In genomic region chr11:86978756-86979608, GRCh38 we compare ENCODE assay signal across 8 cellular contexts. TPM values are rescaled to one million over a fixed set of nuclear protein-coding genes. Genes with fewer than 3 reads are reported as not detected.
A peak's percentile ranks its signal among the peaks of the same experiment; 100 is the strongest.
DNase-seq lines count a peak whose midpoint lies in the region; ATAC-seq, FAIRE-seq and TF ChIP-seq lines count a peak whose summit lies in the region.

No MANE protein-coding gene starts in this region.

- H3K4me3 Mint-ChIP-seq in CD4-positive, alpha-beta T cell: no peak overlapping the region

- H3K27me3 ChIP-seq in CD4-positive, alpha-beta T cell (ENCODE audit: control insufficient read depth, insufficient read depth, low read length): peaks cover 3% of the 10 kb centered on the region
- H3K27me3 ChIP-seq in KMS-11 (ENCODE audit: insufficient read depth, low read depth) (no peaks in the 10 kb centered on the region), adipocyte (replicated peaks; ENCODE audit: control insufficient read depth, insufficient read depth, low read length) (no peaks in the 10 kb centered on the region), keratinocyte (ENCODE audit: control insufficient read depth, extremely low read depth, insufficient read depth, low read length) (no peaks in the 10 kb centered on the region)

- H3K4me1 ChIP-seq in KMS-11 (ENCODE audit: low read depth, poor library complexity, severe bottlenecking) (no peaks in the 10 kb centered on the region), adipocyte (ENCODE audit: control insufficient read depth, insufficient read depth, low read length) (peaks cover 50% of the 10 kb centered on the region), keratinocyte (ENCODE audit: control insufficient read depth, extremely low read depth, insufficient read depth, low read length) (no peaks in the 10 kb centered on the region)

- peak; percentile 82 for TF ChIP-seq CTCF in CD4-positive, alpha-beta T cell (IDR thresholded peaks at IDR 0.05)
- TF ChIP-seq CTCF in KMS-11 (conservative IDR thresholded peaks at IDR 0.05; ENCODE audit: low read depth, low read length) (peak; percentile 95), keratinocyte (optimal IDR thresholded peaks at IDR 0.05 in 1 of 3, IDR thresholded peaks at IDR 0.05 in 1 of 3, conservative IDR thresholded peaks at IDR 0.05 in 1 of 3; ENCODE audit: extremely low read depth in 1 of 3, insufficient read depth in 2 of 3, low read length in 3 of 3) (peak in 2 of 3 experiments; percentile 49 to 61)

- POLR2A ChIA-PET in CD4-positive, alpha-beta T cell (lab: Charles Lee): no interaction called here

- dilution Hi-C loops in keratinocyte (cut with MboI; ENCODE audit: extremely low pct_ligation_motif_present, low sequenced_read_pairs): no loop called here

- H3K4me3 ChIP-seq in KMS-11 (IDR thresholded peaks at IDR 0.05; ENCODE audit: insufficient read depth, low read depth, low read length) (no peak overlapping the region), adipocyte (ENCODE audit: low read length) (peak overlapping the region; percentile 1), keratinocyte (ENCODE audit: control insufficient read depth in 2 of 3, extremely low read depth in 1 of 3, insufficient read depth in 2 of 3, low read depth in 1 of 3, low read length in 3 of 3) (no peak overlapping the region)

- H3K9ac ChIP-seq in KMS-11 (no peak overlapping the region), adipocyte (ENCODE audit: low read length) (peak overlapping the region; percentile 73), keratinocyte (ENCODE audit: control insufficient read depth, extremely low read depth, insufficient read depth, low read length) (no peak overlapping the region)

- H3K9me3 Mint-ChIP-seq in CD4-positive, alpha-beta T cell: no peaks in the 10 kb centered on the region

- FAIRE-seq in keratinocyte (lab: Jason Lieb, UNC): no peak

- H3K4me1 Mint-ChIP-seq in CD4-positive, alpha-beta T cell (ENCODE audit: low read depth): no peaks in the 10 kb centered on the region

- H3K9me1 ChIP-seq in keratinocyte (ENCODE audit: control insufficient read depth, extremely low read depth, insufficient read depth, low read length): no peaks in the 10 kb centered on the region

- H3K79me2 ChIP-seq in KMS-11 (ENCODE audit: insufficient read depth, low read depth) (no peaks in the 10 kb centered on the region), keratinocyte (ENCODE audit: control insufficient read depth, insufficient read depth, low read length) (no peaks in the 10 kb centered on the region)

- no peak for DNase-seq in CD4-positive, alpha-beta T cell
- peak; percentile 71 for DNase-seq in adipocyte (ENCODE audit: low read depth)
- DNase-seq in keratinocyte (ENCODE audit: low read depth, low spot score): no peak
- DNase-seq in NK-92 (lab: John Stamatoyannopoulos, UW; ENCODE audit: unreplicated experiment): no peak
- no peak for DNase-seq in stimulated activated CD8-positive, alpha-beta memory T cell treated with anti-CD3 and anti-CD28 coated beads, Interleukin-4, amount 100 ng/mL, for 48 hours
- DNase-seq in effector CD8-positive, alpha-beta T cell (lab: John Stamatoyannopoulos, UW): no peak

- no peak overlapping the region for H3K27ac Mint-ChIP-seq in CD4-positive, alpha-beta T cell

- no peaks in the 10 kb centered on the region for H4K20me1 ChIP-seq in KMS-11 (ENCODE audit: insufficient read depth)
- H4K20me1 ChIP-seq in keratinocyte (ENCODE audit: control insufficient read depth, extremely low read depth, insufficient read depth, low read length): no peaks in the 10 kb centered on the region

- H3K36me3 ChIP-seq in KMS-11 (ENCODE audit: insufficient read depth) (no peaks in the 10 kb centered on the region), adipocyte (ENCODE audit: control insufficient read depth, insufficient read depth, low read length, severe bottlenecking) (no peaks in the 10 kb centered on the region), keratinocyte (ENCODE audit: control insufficient read depth in 2 of 2, extremely low read depth in 1 of 2, insufficient read depth in 2 of 2, low read length in 2 of 2) (no peaks in the 10 kb centered on the region)

- H3K36me3 Mint-ChIP-seq in CD4-positive, alpha-beta T cell (ENCODE audit: low read depth): no peaks in the 10 kb centered on the region

- H3K27ac ChIP-seq in CD4-positive, alpha-beta T cell (ENCODE audit: low read depth, low read length): no peak overlapping the region
- H3K27ac ChIP-seq in KMS-11 (no peak overlapping the region), keratinocyte (ENCODE audit: control insufficient read depth, insufficient read depth, low read length) (no peak overlapping the region)

- CTCF ChIA-PET in CD4-positive, alpha-beta T cell (lab: Charles Lee): no interaction called here

- peak; percentile 55 for ATAC-seq in CD4-positive, alpha-beta T cell (ENCODE audit: poor library complexity)
- ATAC-seq in GM18861 (IDR thresholded peaks at IDR 0.05; ENCODE audit: unreplicated experiment): peak; percentile 80

- no peaks in the 10 kb centered on the region for H3K9me3 ChIP-seq in CD4-positive, alpha-beta T cell (ENCODE audit: control insufficient read depth, low read length)
- H3K9me3 ChIP-seq in adipocyte (ENCODE audit: control insufficient read depth, low read length): no peaks in the 10 kb centered on the region
- no peaks in the 10 kb centered on the region for H3K9me3 ChIP-seq in keratinocyte (ENCODE audit: control insufficient read depth, low read depth, low read length)

- intact Hi-C loops in CD4-positive, alpha-beta T cell (cut with DNase I, micrococcal nuclease): loop anchor here (1.0 to 2.0 kb wide), 2 partner anchors 310 to 311 kb away; no protein-coding TSS in a partner anchor

- peaks cover under 1% of the 10 kb centered on the region for H3K27me3 Mint-ChIP-seq in CD4-positive, alpha-beta T cell

- H2AFZ ChIP-seq in KMS-11 (ENCODE audit: low read depth) (no peak overlapping the region), keratinocyte (ENCODE audit: control insufficient read depth, low read length) (no peak overlapping the region)

- H3K4me2 ChIP-seq in KMS-11: no peak overlapping the region
- no peak overlapping the region for H3K4me2 ChIP-seq in keratinocyte (ENCODE audit: control insufficient read depth, extremely low read depth, insufficient read depth, low read depth, low read length)

RNA-seq across cellular contexts. Expression of gene FZD4, which starts 23.8 kb away (rescaled TPM):
- not detected for total RNA-seq in CD4-positive, alpha-beta T cell
- polyA plus RNA-seq in keratinocyte: 0.51 to 0.56 TPM (median 0.53 TPM) in 3 replicates
- 0.12 TPM for polyA plus RNA-seq in keratinocyte (2011; ENCODE audit: low read depth)
- polyA plus RNA-seq in keratinocyte (2011; cell fraction: cytosol; rRNA removed): 0.13 and 0.29 TPM in 2 replicates
- polyA plus RNA-seq in keratinocyte (2011; cell fraction: nucleus; rRNA removed): 0.90 and 0.92 TPM in 2 replicates
- 0.44 and 0.54 TPM in 2 replicates for polyA plus RNA-seq in keratinocyte (2012; ENCODE audit: low replicate concordance)
- polyA minus RNA-seq in keratinocyte: 0.75 to 1.2 TPM (median 0.99 TPM) in 3 replicates
- 0.96 TPM for polyA minus RNA-seq in keratinocyte (2011; cell fraction: cytosol; rRNA and poly(A)+ RNA removed)
- polyA minus RNA-seq in keratinocyte (2011; cell fraction: nucleus; rRNA and poly(A)+ RNA removed): 0.95 and 1.2 TPM in 2 replicates

RNA-seq across cellular contexts. Expression of gene TMEM135, which starts 58.8 kb away (rescaled TPM):
- 10 to 100 TPM; 14.1 to 15.6 TPM for total RNA-seq in CD4-positive, alpha-beta T cell
- 11.6 to 15.0 TPM (median 11.7 TPM) in 3 replicates for polyA plus RNA-seq in keratinocyte
- polyA plus RNA-seq in keratinocyte (2011; ENCODE audit: low read depth): 5.6 TPM
- 5.9 and 12.2 TPM in 2 replicates for polyA plus RNA-seq in keratinocyte (2011; cell fraction: cytosol; rRNA removed)
- polyA plus RNA-seq in keratinocyte (2011; cell fraction: nucleus; rRNA removed): 9.5 and 10.7 TPM in 2 replicates
- 4.9 and 11.6 TPM in 2 replicates for polyA plus RNA-seq in keratinocyte (2012; ENCODE audit: low replicate concordance)
- 16.2 to 25.3 TPM (median 19.9 TPM) in 3 replicates for polyA minus RNA-seq in keratinocyte
- polyA minus RNA-seq in keratinocyte (2011; cell fraction: cytosol; rRNA and poly(A)+ RNA removed): 31.5 TPM
- 19.3 and 25.7 TPM in 2 replicates for polyA minus RNA-seq in keratinocyte (2011; cell fraction: nucleus; rRNA and poly(A)+ RNA removed)
